In genomic region chr1:10288059-10288615, GRCh38 we compare ENCODE assay signal across 15 cellular contexts.
DNase-seq lines count a peak whose midpoint lies in the region; ATAC-seq and TF ChIP-seq lines count a peak whose summit lies in the region.
"Had no signal": no experiment of that assay in that cellular context is flagged by ENCODE, and none has a peak within 500 bp of the region (broad histone marks: within the 10 kb centered on the region; RNA-seq: fewer than 3 reads in every experiment).

No MANE protein-coding gene starts in this region.

- H3K9me3 ChIP-seq in skeletal muscle tissue (ENCODE audit: control insufficient read depth in 3 of 3, low read length in 3 of 3), result no peaks in the 10 kb centered on the region
- no peaks in the 10 kb centered on the region for H3K9me3 ChIP-seq in T-helper 17 cell (ENCODE audit: control insufficient read depth, low read length, poor library complexity, severe bottlenecking)
- H3K9me3 ChIP-seq in upper lobe of left lung, result no peaks in the 10 kb centered on the region
- H3K9me3 ChIP-seq: Peyer's patch had no signal

- peak; percentile 64 for ATAC-seq in HG03354 (IDR thresholded peaks at IDR 0.05; ENCODE audit: poor library complexity, severe bottlenecking, unreplicated experiment)
- no peak for ATAC-seq in memory B cell (ENCODE audit: low read depth)
- no peak for ATAC-seq in T-helper 17 cell
- no peak for ATAC-seq in GM18511 (IDR thresholded peaks at IDR 0.05; ENCODE audit: unreplicated experiment)
- ATAC-seq in upper lobe of left lung (ENCODE audit: low FRiP score in 2 of 2), result no peak
- ATAC-seq: CD8-positive, alpha-beta T cell had no signal

- no peaks in the 10 kb centered on the region for H3K27me3 ChIP-seq in skeletal muscle tissue (ENCODE audit: control insufficient read depth in 3 of 3, insufficient read depth in 3 of 3, low read length in 3 of 3)
- no peaks in the 10 kb centered on the region for H3K27me3 ChIP-seq in upper lobe of left lung
- H3K27me3 ChIP-seq: Peyer's patch had no signal

- H3K4me3 ChIP-seq in skeletal muscle tissue (ENCODE audit: low read length in 3 of 3), result no peak overlapping the region
- H3K4me3 ChIP-seq in upper lobe of left lung, result no peak overlapping the region
- H3K4me3 ChIP-seq: Peyer's patch had no signal

- TF ChIP-seq EP300 in upper lobe of left lung (IDR thresholded peaks at IDR 0.05), result no peak

- H3K9ac ChIP-seq in skeletal muscle tissue (ENCODE audit: low read depth in 1 of 3, low read length in 3 of 3), result peak overlapping the region in 1 of 3 donors; percentile 1

- H3K4me1 ChIP-seq in skeletal muscle tissue (ENCODE audit: control insufficient read depth in 3 of 3, insufficient read depth in 3 of 3, low read length in 3 of 3) (peaks cover 17 to 40% (median 29%) of the 10 kb centered on the region in 3 donors), upper lobe of left lung (peaks cover 0 to 4% (median 0%) of the 10 kb centered on the region in 4 donors)
- H3K4me1 ChIP-seq: Peyer's patch had no signal

- H3K4me1 Mint-ChIP-seq in memory B cell (no peaks in the 10 kb centered on the region), T-helper 17 cell (no peaks in the 10 kb centered on the region)

- no peak for TF ChIP-seq CTCF in upper lobe of left lung (IDR thresholded peaks at IDR 0.05)

- H3K36me3 Mint-ChIP-seq in memory B cell (peaks cover 13% of the 10 kb centered on the region), T-helper 17 cell (ENCODE audit: low read depth) (peaks cover 10% of the 10 kb centered on the region)

- no peaks in the 10 kb centered on the region for H3K9me3 Mint-ChIP-seq in memory B cell
- H3K9me3 Mint-ChIP-seq: CD8-positive, alpha-beta T cell had no signal

- no peak for TF ChIP-seq POLR2A in upper lobe of left lung (IDR thresholded peaks at IDR 0.05)

- H3K27ac Mint-ChIP-seq in memory B cell (peak overlapping the region; percentile 56), T-helper 17 cell (no peak overlapping the region)
- H3K27ac Mint-ChIP-seq: CD8-positive, alpha-beta T cell had no signal

- WGBS in upper lobe of left lung, 2 donors, result 80 to 91% methylated on average over 3 of the region's 3 CpGs

- no peak for DNase-seq in caudate nucleus (lab: John Stamatoyannopoulos, UW)
- no peak for DNase-seq in memory B cell (ENCODE audit: low spot score in 2 of 2)
- DNase-seq in T-helper 17 cell, result no peak
- no peak for DNase-seq in upper lobe of left lung
- DNase-seq: CD8-positive, alpha-beta T cell; DMS79 treated with DMSO at 0.1 percent for 48 hours; Kasumi-1; NCI-H1105 treated with DMSO at 0.1 percent for 48 hours; NCI-H1930; NCI-H510A; Peyer's patch; SHP77 treated with DMSO at 0.1 percent for 48 hours had no signal

- H3K36me3 ChIP-seq in skeletal muscle tissue (ENCODE audit: control insufficient read depth in 3 of 3, insufficient read depth in 3 of 3, low read length in 3 of 3) (peaks cover 12 to 56% (median 41%) of the 10 kb centered on the region in 3 donors), upper lobe of left lung (peaks cover 3 to 70% (median 23%) of the 10 kb centered on the region in 4 donors)

- H3K27me3 Mint-ChIP-seq in memory B cell, result no peaks in the 10 kb centered on the region
- no peaks in the 10 kb centered on the region for H3K27me3 Mint-ChIP-seq in T-helper 17 cell

- H3K4me3 Mint-ChIP-seq in memory B cell (no peak overlapping the region), T-helper 17 cell (no peak overlapping the region)
- H3K4me3 Mint-ChIP-seq: CD8-positive, alpha-beta T cell had no signal

- peak overlapping the region; percentile 58 for H3K27ac ChIP-seq in caudate nucleus (ENCODE audit: low read depth, low read length)
- H3K27ac ChIP-seq in skeletal muscle tissue (ENCODE audit: low read depth, low read length), result peak overlapping the region; percentile 83
- no peak overlapping the region for H3K27ac ChIP-seq in upper lobe of left lung
- H3K27ac ChIP-seq: Peyer's patch had no signal

Comparison
In these comparisons a context has a peak if more than half of its experiments do, and no peak if none do; other contexts are left out.
1. H3K27ac ChIP-seq: peak in caudate nucleus (single experiment) and skeletal muscle tissue (single experiment); none in upper lobe of left lung (0 of 4).